ENCODE assay signal across 9 cellular contexts in the genomic region with DNA sequence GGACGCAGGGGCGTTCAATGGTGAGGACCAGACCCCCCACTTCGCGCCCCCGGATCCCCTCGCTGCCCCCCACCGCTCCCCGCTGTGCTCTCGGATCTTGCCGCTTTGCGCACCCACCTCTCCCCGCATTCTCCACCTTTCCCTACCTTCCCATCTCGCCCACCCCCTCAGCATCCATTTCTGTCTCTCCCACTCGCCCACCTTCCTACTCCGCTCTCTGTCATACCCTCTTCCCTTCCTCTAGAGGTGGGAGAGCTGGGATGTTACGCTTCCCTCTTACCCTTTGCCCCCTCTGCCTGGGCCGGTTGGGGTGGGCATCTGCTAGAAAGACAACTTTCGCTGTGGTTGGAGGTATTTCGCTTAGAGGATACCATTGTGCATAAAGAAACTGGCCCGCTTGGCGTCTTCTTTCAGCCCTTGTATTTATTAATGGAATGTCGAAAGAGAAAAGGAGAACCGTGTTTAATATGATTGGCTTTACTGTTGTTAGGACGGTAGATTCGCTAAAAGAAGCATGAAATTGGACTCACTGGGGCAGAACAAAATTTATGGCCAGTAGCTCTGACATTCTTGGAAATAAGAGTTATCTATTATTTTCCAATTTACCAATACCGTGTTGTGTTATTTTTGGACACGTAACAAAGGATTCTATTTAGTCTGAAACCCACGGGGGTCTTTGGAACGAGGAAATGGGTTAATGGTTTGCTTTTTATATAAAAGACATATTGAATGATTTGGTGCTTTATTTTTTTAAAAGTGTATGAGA. TPM values are rescaled to one million over a fixed set of nuclear protein-coding genes. Genes with fewer than 3 reads are reported as not detected.
DNase-seq lines count a peak whose midpoint lies in the region; ATAC-seq and TF ChIP-seq lines count a peak whose summit lies in the region.
"Had no signal": no experiment of that assay in that cellular context is flagged by ENCODE, and none has a peak within 500 bp of the region (broad histone marks: within the 10 kb centered on the region; RNA-seq: fewer than 3 reads in every experiment).

No MANE protein-coding gene starts in this region.

- H3K4me1 Mint-ChIP-seq in activated naive CD4-positive, alpha-beta T cell treated with anti-CD3 and anti-CD28 coated beads, Interleukin-2, amount 50 U/mL, for 24 hours = peaks cover 11% of the 10 kb centered on the region
- H3K4me1 Mint-ChIP-seq in progenitor cell of endocrine pancreas (ENCODE audit: low read depth) = peaks cover 19% of the 10 kb centered on the region

- H3K79me2 ChIP-seq in SU-DHL-6 (ENCODE audit: insufficient read depth, low read length) = no peaks in the 10 kb centered on the region

- no peaks in the 10 kb centered on the region for H3K36me3 ChIP-seq in SU-DHL-6 (ENCODE audit: low read length)
- H3K36me3 ChIP-seq: neutrophil had no signal

- no peak overlapping the region for H3K27ac ChIP-seq in SU-DHL-6 (ENCODE audit: low read depth, low read length)
- H3K27ac ChIP-seq: neutrophil had no signal

- no peaks in the 10 kb centered on the region for H3K9me3 Mint-ChIP-seq in activated naive CD4-positive, alpha-beta T cell treated with anti-CD3 and anti-CD28 coated beads, Interleukin-2, amount 50 U/mL, for 24 hours
- H3K9me3 Mint-ChIP-seq in progenitor cell of endocrine pancreas (ENCODE audit: low read depth) = peaks cover 3% of the 10 kb centered on the region

- H3K27me3 ChIP-seq in SU-DHL-6 (ENCODE audit: low read length) = no peaks in the 10 kb centered on the region

- no peaks in the 10 kb centered on the region for H4K20me1 ChIP-seq in SU-DHL-6 (ENCODE audit: low read depth, low read length)

- no peaks in the 10 kb centered on the region for H3K9me2 ChIP-seq in SU-DHL-6 (replicated peaks; ENCODE audit: insufficient read depth, low read length)

- no peaks in the 10 kb centered on the region for H3K9me3 ChIP-seq in SU-DHL-6 (ENCODE audit: insufficient read depth, low read length)
- H3K9me3 ChIP-seq: neutrophil had no signal

- DNase-seq in activated naive CD4-positive, alpha-beta T cell (lab: John Stamatoyannopoulos, UW) = no peak
- DNase-seq in fibroblast of the aortic adventitia (ENCODE audit: low read depth) (no peak), progenitor cell of endocrine pancreas (ENCODE audit: low spot score, unreplicated experiment) (no peak)

- H2AFZ ChIP-seq in SU-DHL-6 (ENCODE audit: low read depth, low read length, severe bottlenecking) = peak overlapping the region; percentile 71

- peaks cover 26% of the 10 kb centered on the region for H3K27me3 Mint-ChIP-seq in activated naive CD4-positive, alpha-beta T cell treated with anti-CD3 and anti-CD28 coated beads, Interleukin-2, amount 50 U/mL, for 24 hours
- no peaks in the 10 kb centered on the region for H3K27me3 Mint-ChIP-seq in progenitor cell of endocrine pancreas

- H3K9ac ChIP-seq in SU-DHL-6 (ENCODE audit: low read length) = peak overlapping the region; percentile 57

- peak overlapping the region; percentile 56 for H3K4me3 ChIP-seq in SU-DHL-6 (ENCODE audit: insufficient read depth, low read length, poor library complexity, severe bottlenecking)
- peak overlapping the region; percentile 68 for H3K4me3 ChIP-seq in fibroblast of the aortic adventitia (ENCODE audit: low read depth, low read length)

- ATAC-seq in GM18511 (IDR thresholded peaks at IDR 0.05; ENCODE audit: unreplicated experiment) (no peak), HG02610 (IDR thresholded peaks at IDR 0.05; ENCODE audit: unreplicated experiment) (no peak), GM18520 (IDR thresholded peaks at IDR 0.05; ENCODE audit: unreplicated experiment) (no peak)

- H3K4me3 Mint-ChIP-seq in activated naive CD4-positive, alpha-beta T cell treated with anti-CD3 and anti-CD28 coated beads, Interleukin-2, amount 50 U/mL, for 24 hours = peak overlapping the region; percentile 87
- peak overlapping the region; percentile 89 for H3K4me3 Mint-ChIP-seq in progenitor cell of endocrine pancreas (ENCODE audit: low read depth)

- H3K4me2 ChIP-seq in SU-DHL-6 (ENCODE audit: low read depth, low read length, poor library complexity, severe bottlenecking) = peak overlapping the region; percentile 62

- peak overlapping the region; percentile 3 for H3K27ac Mint-ChIP-seq in activated naive CD4-positive, alpha-beta T cell treated with anti-CD3 and anti-CD28 coated beads, Interleukin-2, amount 50 U/mL, for 24 hours
- H3K27ac Mint-ChIP-seq in progenitor cell of endocrine pancreas = peak overlapping the region; percentile 90

- peaks cover 8% of the 10 kb centered on the region for H3F3A ChIP-seq in SU-DHL-6 (ENCODE audit: insufficient read depth)

- TF ChIP-seq CTCF in SU-DHL-6 (IDR thresholded peaks at IDR 0.05; ENCODE audit: insufficient read depth, low read length, poor library complexity, severe bottlenecking) = no peak
- TF ChIP-seq CTCF in fibroblast of the aortic adventitia (IDR thresholded peaks at IDR 0.05; ENCODE audit: insufficient read depth, low read length) = no peak
- TF ChIP-seq CTCF in progenitor cell of endocrine pancreas (IDR thresholded peaks at IDR 0.05; ENCODE audit: unreplicated experiment) = no peak

- no peaks in the 10 kb centered on the region for H3K36me3 Mint-ChIP-seq in activated naive CD4-positive, alpha-beta T cell treated with anti-CD3 and anti-CD28 coated beads, Interleukin-2, amount 50 U/mL, for 24 hours
- peaks cover 1% of the 10 kb centered on the region for H3K36me3 Mint-ChIP-seq in progenitor cell of endocrine pancreas (ENCODE audit: insufficient read depth)

RNA-seq across cellular contexts. Expression of a gene that starts 0.9 kb away (rescaled TPM):
- total RNA-seq in fibroblast of the aortic adventitia (ENCODE audit: low replicate concordance) (2.7 and 6.9 TPM in 2 replicates), progenitor cell of endocrine pancreas (19.2 and 20.3 TPM in 2 replicates)
